1 cellular context compared by ENCODE assay signal in genomic region chr17:62965649-62966425, GRCh38.
TF ChIP-seq lines count a peak whose summit lies in the region.

Gene TANC2, plus strand, starts transcription at chr17:62966235. Its CDS starts 43,325 bp downstream, at chr17:63009560.

TF ChIP-seq in K562, 482 proteins besides CTCF, POLR2A, EP300 and RAD21 (continued from another document):
- TF ChIP-seq HMGN3 (IDR thresholded peaks at IDR 0.05; ENCODE audit: borderline replicate concordance, extremely low read depth, insufficient read length, low read depth, low read length) (peak; percentile 43), NRF1 (conservative IDR thresholded peaks at IDR 0.05 in 1 of 2, IDR thresholded peaks at IDR 0.05 in 1 of 2) (peak; percentile 88 to 89), JUND (IDR thresholded peaks at IDR 0.05; ENCODE audit: borderline replicate concordance, low read depth, low read length) (peak; percentile 87), JUND (tag; IDR thresholded peaks at IDR 0.05; ENCODE audit: borderline replicate concordance, low read depth, low read length) (peak; percentile 88; the same call in 2 of the 3 replicates), ZNF282 (CRISPR knock-in tag; IDR thresholded peaks at IDR 0.05) (no peak), SP1 (CRISPR knock-in tag; IDR thresholded peaks at IDR 0.05) (peak; percentile 68; the same call in 1 of the 2 replicates), FOS (IDR thresholded peaks at IDR 0.05; ENCODE audit: extremely low read depth, insufficient read length) (no peak), ATF1 (CRISPR knock-in tag; IDR thresholded peaks at IDR 0.05) (no peak), ATF1 (tag; IDR thresholded peaks at IDR 0.05) (peak; percentile 87), SMAD4 (CRISPR knock-in tag; conservative IDR thresholded peaks at IDR 0.05) (peak; percentile 32; the same call in 1 of the 2 replicates), FOSL1 (tag; conservative IDR thresholded peaks at IDR 0.05) (peak; percentile 63)
- TF ChIP-seq, protein P1, sequence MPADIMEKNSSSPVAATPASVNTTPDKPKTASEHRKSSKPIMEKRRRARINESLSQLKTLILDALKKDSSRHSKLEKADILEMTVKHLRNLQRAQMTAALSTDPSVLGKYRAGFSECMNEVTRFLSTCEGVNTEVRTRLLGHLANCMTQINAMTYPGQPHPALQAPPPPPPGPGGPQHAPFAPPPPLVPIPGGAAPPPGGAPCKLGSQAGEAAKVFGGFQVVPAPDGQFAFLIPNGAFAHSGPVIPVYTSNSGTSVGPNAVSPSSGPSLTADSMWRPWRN (IDR thresholded peaks at IDR 0.05; ENCODE audit: low read depth): peak; percentile 24; the same call in 1 of the 2 replicates
